9 cellular contexts compared by ENCODE assay signal in genomic region chr22:50105529-50106100, GRCh38. TPM values are rescaled to one million over a fixed set of nuclear protein-coding genes. Genes with fewer than 3 reads are reported as not detected.
A peak's percentile ranks its signal among the peaks of the same experiment; 100 is the strongest.
DNase-seq lines count a peak whose midpoint lies in the region; FAIRE-seq and TF ChIP-seq lines count a peak whose summit lies in the region.
"Had no signal": no experiment of that assay in that cellular context is flagged by ENCODE, and none has a peak within 500 bp of the region (broad histone marks: within the 10 kb centered on the region; RNA-seq: fewer than 3 reads in every experiment).

No MANE protein-coding gene starts in this region.

- H3K27ac ChIP-seq in OCI-LY3 (ENCODE audit: low read length) (no peak overlapping the region), duodenal mucosa (ENCODE audit: low read depth, low read length) (no peak overlapping the region)

- peaks cover 4% of the 10 kb centered on the region for H3K4me1 Mint-ChIP-seq in endothelial cell (ENCODE audit: unreplicated experiment)

- H4K20me1 ChIP-seq in OCI-LY3 (ENCODE audit: insufficient read depth, low read length), result no peaks in the 10 kb centered on the region

- peaks cover 4% of the 10 kb centered on the region for H3K27me3 Mint-ChIP-seq in endothelial cell (ENCODE audit: unreplicated experiment)

- intact Hi-C loops in posterior vena cava (cut with DNase I), result no loop called here

- H3K4me2 ChIP-seq in OCI-LY3 (ENCODE audit: low read length), result peak overlapping the region; percentile 66

- H2AFZ ChIP-seq in OCI-LY3 (ENCODE audit: low read depth, low read length), result peak overlapping the region; percentile 93

- peak; percentile 33 for DNase-seq in NCI-H2171 treated with DMSO at 0.1 percent for 48 hours (lab: John Stamatoyannopoulos, UW)
- no peak for DNase-seq in NCI-H2171 (lab: John Stamatoyannopoulos, UW)
- DNase-seq in posterior vena cava (ENCODE audit: low spot score), result peak; percentile 43
- no peak for DNase-seq in HTR-8/SVneo (ENCODE audit: insufficient read length, low spot score)
- no peak for DNase-seq in NCI-H2081 treated with DMSO at 0.1 percent for 48 hours (lab: John Stamatoyannopoulos, UW)
- no peak for DNase-seq in endothelial cell (ENCODE audit: low spot score)

- no peak overlapping the region for H3K27ac Mint-ChIP-seq in endothelial cell (ENCODE audit: unreplicated experiment)

- H3K9me3 ChIP-seq in OCI-LY3 (ENCODE audit: insufficient read depth, low read length) (no peaks in the 10 kb centered on the region), duodenal mucosa (ENCODE audit: control insufficient read depth in 1 of 2, low read length in 2 of 2) (no peaks in the 10 kb centered on the region)

- H3K36me3 ChIP-seq in OCI-LY3 (replicated peaks; ENCODE audit: low read depth, low read length) (no peaks in the 10 kb centered on the region), duodenal mucosa (ENCODE audit: control insufficient read depth in 1 of 2, insufficient read depth in 2 of 2, low read length in 2 of 2) (no peaks in the 10 kb centered on the region)

- no peaks in the 10 kb centered on the region for H3K36me3 Mint-ChIP-seq in endothelial cell (ENCODE audit: low read depth, unreplicated experiment)

- H3K27me3 ChIP-seq in OCI-LY3 (ENCODE audit: low read depth, low read length) (no peaks in the 10 kb centered on the region), duodenal mucosa (ENCODE audit: control insufficient read depth in 1 of 2, insufficient read depth in 2 of 2, low read length in 2 of 2) (no peaks in the 10 kb centered on the region)

- FAIRE-seq in HTR-8/SVneo (lab: Jason Lieb, UNC), result no peak
- FAIRE-seq: A204.1 had no signal

- H3K4me3 Mint-ChIP-seq in endothelial cell (ENCODE audit: unreplicated experiment), result no peak overlapping the region

- H3K9ac ChIP-seq in OCI-LY3 (ENCODE audit: low read length) (0 out of 2 replicates have a peak overlapping the region, but pooled peaks have one; percentile 13), duodenal mucosa (ENCODE audit: low read depth in 1 of 2, low read length in 2 of 2) (peak overlapping the region in 1 of 2 donors; percentile 12)

- peak overlapping the region; percentile 55; the same call in 1 of the 2 replicates for H3K4me3 ChIP-seq in OCI-LY3 (ENCODE audit: low read length)
- peak overlapping the region; percentile 18 to 45 for H3K4me3 ChIP-seq in duodenal mucosa (ENCODE audit: low read depth in 1 of 2, low read length in 2 of 2)

- no peaks in the 10 kb centered on the region for H3K9me3 Mint-ChIP-seq in endothelial cell (ENCODE audit: unreplicated experiment)

- H3K4me1 ChIP-seq in OCI-LY3 (ENCODE audit: low read length) (peaks cover 5% of the 10 kb centered on the region; the same call in 1 of the 2 replicates), duodenal mucosa (ENCODE audit: control insufficient read depth in 1 of 2, insufficient read depth in 2 of 2, low read length in 2 of 2) (no peaks in the 10 kb centered on the region)

- no peaks in the 10 kb centered on the region for H3K79me2 ChIP-seq in OCI-LY3 (ENCODE audit: low read length)

- no peak for TF ChIP-seq CTCF in OCI-LY3 (IDR thresholded peaks at IDR 0.05; ENCODE audit: low read depth, low read length)
- no peak for TF ChIP-seq CTCF in endothelial cell (IDR thresholded peaks at IDR 0.05; ENCODE audit: unreplicated experiment)

RNA-seq across cellular contexts. Expression of gene MOV10L1, which starts 15.8 kb away (rescaled TPM):
- total RNA-seq in posterior vena cava (under 1 TPM; 0.43 to 0.56 TPM), endothelial cell (ENCODE audit: unreplicated experiment) (not detected)

RNA-seq across cellular contexts. Expression of gene MLC1, which starts 20.4 kb away (rescaled TPM):
- total RNA-seq in posterior vena cava (under 1 TPM; 0.19 to 0.28 TPM), endothelial cell (ENCODE audit: unreplicated experiment) (1.2 TPM)

RNA-seq across cellular contexts. Expression of gene TTLL8, which starts 47.5 kb away (rescaled TPM):
- total RNA-seq in posterior vena cava, result not detected
- not detected for total RNA-seq in endothelial cell (ENCODE audit: unreplicated experiment)

Comparison
In these comparisons a context has a peak if more than half of its experiments do, and no peak if none do; other contexts are left out.
1. DNase-seq: peak in NCI-H2171 treated with DMSO at 0.1 percent for 48 hours (single experiment) and posterior vena cava (single experiment); none in NCI-H2171 (single experiment), HTR-8/SVneo (single experiment), NCI-H2081 treated with DMSO at 0.1 percent for 48 hours (single experiment) and endothelial cell (single experiment).